1 cellular context compared by ENCODE assay signal in genomic region chr5:170105643-170106611, GRCh38.
TF ChIP-seq lines count a peak whose summit lies in the region.

FOXI1 (plus strand) TSS chr5:170105897; CDS start chr5:170105958, 61 bp downstream.

TF ChIP-seq in K562, 482 proteins besides CTCF, POLR2A, EP300 and RAD21 (continued from another document):
- TF ChIP-seq ZBTB26 (CRISPR knock-in tag; IDR thresholded peaks at IDR 0.05) = no peak
- no peak for TF ChIP-seq KDM5B (IDR thresholded peaks at IDR 0.05; ENCODE audit: insufficient replicate concordance, low read depth, low read length)
- TF ChIP-seq C11orf30 (IDR thresholded peaks at IDR 0.05; ENCODE audit: low read depth) = no peak
- no peak for TF ChIP-seq IFI16 (CRISPR knock-in tag; IDR thresholded peaks at IDR 0.05)
- no peak for TF ChIP-seq ZEB2 (IDR thresholded peaks at IDR 0.05)
TF ChIP-seq in K562: peak in this region for 0.
